16 cellular contexts compared by ENCODE assay signal in the genomic region with DNA sequence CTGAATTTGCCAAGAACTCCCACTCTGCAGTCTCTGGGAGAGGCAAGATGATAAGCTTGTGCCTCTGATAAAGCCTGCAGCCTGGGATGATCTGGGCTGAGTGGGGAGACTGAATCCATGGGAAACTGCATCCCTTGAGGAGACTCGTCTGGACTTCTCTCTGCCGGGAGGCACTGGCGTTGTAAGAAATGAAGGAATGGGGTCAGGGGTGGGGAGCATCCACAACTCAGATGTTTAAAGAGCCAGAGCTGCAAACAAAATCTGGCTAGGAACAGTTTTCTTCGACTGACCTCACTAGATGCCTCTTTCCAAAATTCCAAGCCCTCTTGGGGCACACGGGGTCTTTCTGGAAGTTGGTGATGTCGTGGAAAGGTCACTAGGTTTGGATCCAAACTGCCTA.
"Had no signal": no experiment of that assay in that cellular context is flagged by ENCODE, and none has a peak within 500 bp of the region (broad histone marks: within the 10 kb centered on the region; RNA-seq: fewer than 3 reads in every experiment).

No MANE protein-coding gene starts in this region.

- H3K27me3 ChIP-seq: esophagus squamous epithelium, hepatocyte, tibial artery had no signal

- H3K9me3 ChIP-seq: esophagus squamous epithelium, prostate gland, tibial artery had no signal

- ATAC-seq: activated naive CD4-positive, alpha-beta T cell treated with anti-CD3 and anti-CD28 coated beads, Interleukin-2, amount 50 U/mL, for 72 hours; activated T-cell treated with anti-CD3 and anti-CD28 coated beads, Interleukin-2, amount 50 U/mL, for 4 hours; natural killer cell; T-cell had no signal

- DNase-seq: activated CD4-positive, alpha-beta memory T cell treated with anti-CD3 and anti-CD28 coated beads for 36 hours; activated effector memory CD4-positive, alpha-beta T cell treated with anti-CD3 and anti-CD28 coated beads, Interleukin-2, amount 50 U/mL, for 16 hours; activated T-cell treated with anti-CD3 and anti-CD28 coated beads, Interleukin-2, amount 50 U/mL, for 4 hours; esophagus squamous epithelium; kidney; natural killer cell; nucleus accumbens; stimulated activated CD4-positive, alpha-beta T cell treated with anti-CD3 and anti-CD28 coated beads, Interleukin-2, amount 100 ng/mL, for 48 hours; T-cell; tibial artery had no signal

- H3K36me3 ChIP-seq: esophagus squamous epithelium, prostate gland, tibial artery had no signal

- H3K27ac ChIP-seq: esophagus squamous epithelium, hepatocyte, prostate gland, SK-N-MC, tibial artery, VCaP had no signal

- H3K4me3 ChIP-seq: esophagus squamous epithelium, hepatocyte, lung, prostate gland, SK-N-MC, tibial artery had no signal

- H3K4me1 ChIP-seq: prostate gland had no signal
